Comparison of ENCODE assay signal across 8 cellular contexts in the genomic region with DNA sequence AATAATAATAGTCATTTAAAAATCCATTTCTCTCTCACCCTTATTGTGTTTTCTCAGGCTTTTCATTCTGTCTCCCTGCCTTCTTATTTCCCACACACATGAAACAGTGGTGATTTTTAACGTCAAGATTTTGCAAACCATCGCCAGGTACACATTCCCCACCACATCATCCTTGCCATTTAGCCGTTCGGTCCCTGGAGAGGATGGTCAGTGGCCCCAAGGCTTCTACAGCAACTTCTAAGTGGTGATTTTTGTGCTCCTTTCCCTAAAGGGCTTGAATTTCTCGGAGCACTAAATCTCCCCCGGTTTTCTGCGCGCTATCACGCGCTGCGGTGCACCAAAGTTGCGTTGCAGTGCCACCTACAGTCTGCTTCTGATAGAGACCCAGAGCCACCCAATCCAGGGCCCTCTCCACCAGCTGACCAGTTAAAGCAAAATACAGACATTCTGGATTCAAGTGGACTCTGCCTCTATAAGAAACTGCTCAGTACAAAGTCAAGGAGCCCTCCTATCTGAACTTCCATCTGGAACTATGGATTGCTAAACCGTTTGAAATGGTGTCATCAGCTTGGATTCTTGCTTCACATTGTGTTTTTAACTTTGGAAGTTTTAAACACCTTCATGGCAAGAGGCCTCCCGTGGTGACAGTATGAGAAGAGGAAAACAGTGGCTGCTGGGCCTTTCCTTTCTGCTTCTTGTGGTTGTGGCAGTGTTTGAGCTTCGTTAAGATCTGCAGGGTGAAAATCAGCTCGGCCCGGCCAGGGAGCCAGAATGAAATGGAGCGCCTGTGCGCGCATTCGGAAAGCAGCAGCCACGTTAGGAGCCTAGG.
DNase-seq lines count a peak whose midpoint lies in the region; ATAC-seq and TF ChIP-seq lines count a peak whose summit lies in the region.

No MANE protein-coding gene starts in this region.

- no peak overlapping the region for H3K18ac ChIP-seq in neuronal stem cell (ENCODE audit: low read length)

- H3K9me3 ChIP-seq in neuronal stem cell (replicated peaks in 1 of 2; ENCODE audit: control insufficient read depth in 2 of 2, insufficient read depth in 1 of 2, low read depth in 1 of 2, low read length in 2 of 2) (no peaks in the 10 kb centered on the region), thoracic aorta (no peaks in the 10 kb centered on the region)

- no CpG with 5 or more reads among the region's 22 CpGs for WGBS in neuronal stem cell (ENCODE audit: extremely low coverage in 2 of 2, insufficient read length in 2 of 2, insufficient replicate concordance in 1 of 2), 2 donors

- ATAC-seq in GM19467 (IDR thresholded peaks at IDR 0.05; ENCODE audit: unreplicated experiment) (peak; percentile 78), thoracic aorta (ENCODE audit: insufficient number of reproducible peaks, low FRiP score, low read depth) (peak; percentile 91)

- no peak overlapping the region for H3K4me2 ChIP-seq in neuronal stem cell (ENCODE audit: insufficient read depth, low read length, poor library complexity, severe bottlenecking)

- H4K8ac ChIP-seq in neuronal stem cell (ENCODE audit: low read depth, low read length) = no peak overlapping the region

- H3K9ac ChIP-seq in neuronal stem cell (ENCODE audit: low read depth, low read length, poor library complexity) = no peak overlapping the region

- H3K4me3 ChIP-seq in HL-60 (replicated peaks; ENCODE audit: insufficient read depth, low read length) (no peak overlapping the region), fibroblast of pulmonary artery (replicated peaks; ENCODE audit: low read depth, low read length) (no peak overlapping the region), neuronal stem cell (ENCODE audit: low read length in 2 of 2) (no peak overlapping the region), thoracic aorta (peak overlapping the region; percentile 53)

- H4K91ac ChIP-seq in neuronal stem cell (ENCODE audit: low read depth, low read length, poor library complexity) = no peak overlapping the region

- H3K27ac ChIP-seq in HL-60 (replicated peaks) (no peak overlapping the region), neuronal stem cell (replicated peaks; ENCODE audit: low read length) (no peak overlapping the region), thoracic aorta (no peak overlapping the region)

- peaks cover 3 to 11% of the 10 kb centered on the region in 2 donors for H3K4me1 ChIP-seq in neuronal stem cell (ENCODE audit: control insufficient read depth in 2 of 2, insufficient read depth in 1 of 2, low read depth in 1 of 2, low read length in 2 of 2)
- H3K4me1 ChIP-seq in thoracic aorta (ENCODE audit: control insufficient read depth in 1 of 2, low read depth in 2 of 2) = peaks cover 0 to 3% of the 10 kb centered on the region in 2 donors

- H2AFZ ChIP-seq in neuronal stem cell (ENCODE audit: low read length) = peak overlapping the region; percentile 84

- H3K4me3 Mint-ChIP-seq in activated T-cell treated with anti-CD3 and anti-CD28 coated beads, Interleukin-2, amount 50 U/mL, for 24 hours = no peak overlapping the region

- no peak overlapping the region for H2BK15ac ChIP-seq in neuronal stem cell (ENCODE audit: low read length)

- no peaks in the 10 kb centered on the region for H3K79me1 ChIP-seq in neuronal stem cell (ENCODE audit: low read depth, low read length)

- H3K9me3 Mint-ChIP-seq in activated T-cell treated with anti-CD3 and anti-CD28 coated beads, Interleukin-2, amount 50 U/mL, for 24 hours = no peaks in the 10 kb centered on the region

- peaks cover 5% of the 10 kb centered on the region for H3K4me1 Mint-ChIP-seq in activated T-cell treated with anti-CD3 and anti-CD28 coated beads, Interleukin-2, amount 50 U/mL, for 24 hours (ENCODE audit: low read depth)

- no peak overlapping the region for H2BK120ac ChIP-seq in neuronal stem cell (ENCODE audit: low read depth, low read length)

- H3K36me3 Mint-ChIP-seq in activated T-cell treated with anti-CD3 and anti-CD28 coated beads, Interleukin-2, amount 50 U/mL, for 24 hours (ENCODE audit: low read depth) = no peaks in the 10 kb centered on the region

- no peak overlapping the region for H3K23ac ChIP-seq in neuronal stem cell (ENCODE audit: low read depth, low read length, poor library complexity)

- H3K27ac Mint-ChIP-seq in activated T-cell treated with anti-CD3 and anti-CD28 coated beads, Interleukin-2, amount 50 U/mL, for 24 hours = no peak overlapping the region

- no peak overlapping the region for H2BK12ac ChIP-seq in neuronal stem cell (ENCODE audit: low read length)

- peak overlapping the region; percentile 44 for H2AK5ac ChIP-seq in neuronal stem cell (ENCODE audit: low read depth, low read length)

- H3K4ac ChIP-seq in neuronal stem cell (ENCODE audit: low read length) = no peak overlapping the region

- TF ChIP-seq CTCF in HL-60 (IDR thresholded peaks at IDR 0.05; ENCODE audit: insufficient read depth, low read length) (peak; percentile 49), fibroblast of pulmonary artery (IDR thresholded peaks at IDR 0.05; ENCODE audit: low read length, missing control alignments) (peak; percentile 74), thoracic aorta (IDR thresholded peaks at IDR 0.05) (peak; percentile 72)

- H3K36me3 ChIP-seq in neuronal stem cell (replicated peaks in 1 of 2; ENCODE audit: control insufficient read depth in 2 of 2, insufficient read depth in 2 of 2, low read length in 2 of 2) (no peaks in the 10 kb centered on the region), thoracic aorta (no peaks in the 10 kb centered on the region)

- H2BK5ac ChIP-seq in neuronal stem cell (ENCODE audit: low read length) = no peak overlapping the region

- no peak overlapping the region for H3K14ac ChIP-seq in neuronal stem cell (ENCODE audit: low read length)

- DNase-seq in D341Med (ENCODE audit: low spot score) (peak; percentile 86), HL-60 (ENCODE audit: low read depth in 1 of 2, low spot score in 1 of 2) (peak; percentile 7 to 47), OCI-M1 (lab: John Stamatoyannopoulos, UW) (peak; percentile 70), fibroblast of pulmonary artery (ENCODE audit: low read depth) (peak; percentile 66), neuronal stem cell (ENCODE audit: low spot score) (peak; percentile 57), thoracic aorta (ENCODE audit: low spot score) (no peak)
- peak; percentile 66 for DNase-seq in activated T-cell treated with anti-CD3 and anti-CD28 coated beads, Interleukin-2, amount 50 U/mL, for 24 hours

- peaks cover 4% of the 10 kb centered on the region for H3K27me3 ChIP-seq in HL-60 (ENCODE audit: insufficient read depth, poor library complexity, severe bottlenecking)
- no peaks in the 10 kb centered on the region for H3K27me3 ChIP-seq in neuronal stem cell (ENCODE audit: control insufficient read depth in 3 of 3, insufficient read depth in 3 of 3, low read depth in 1 of 3, low read length in 3 of 3)
- no peaks in the 10 kb centered on the region for H3K27me3 ChIP-seq in thoracic aorta (replicated peaks; ENCODE audit: insufficient read depth)

- peaks cover 16% of the 10 kb centered on the region for H3K27me3 Mint-ChIP-seq in activated T-cell treated with anti-CD3 and anti-CD28 coated beads, Interleukin-2, amount 50 U/mL, for 24 hours
